Comparison of ENCODE assay signal across 8 cellular contexts in genomic region chr2:241540766-241541561, GRCh38. TPM values are rescaled to one million over a fixed set of nuclear protein-coding genes. Genes with fewer than 3 reads are reported as not detected.
DNase-seq lines count a peak whose midpoint lies in the region; ATAC-seq and TF ChIP-seq lines count a peak whose summit lies in the region.

No MANE protein-coding gene starts in this region.

- no peak for TF ChIP-seq CTCF in endothelial cell (IDR thresholded peaks at IDR 0.05; ENCODE audit: unreplicated experiment)

- peaks cover 3% of the 10 kb centered on the region for H3K4me1 Mint-ChIP-seq in endothelial cell (ENCODE audit: unreplicated experiment)

- peak overlapping the region; percentile 57 for H3K27ac Mint-ChIP-seq in endothelial cell (ENCODE audit: unreplicated experiment)

- DNase-seq in COLO829 (ENCODE audit: low spot score): peak; percentile 96
- peak; percentile 60 to 62 for DNase-seq in NCI-H1930 (lab: John Stamatoyannopoulos, UW)
- peak; percentile 56 for DNase-seq in activated CD8-positive, alpha-beta memory T cell treated with anti-CD3 and anti-CD28 coated beads, Interleukin-2, amount 50 U/mL, for 4 hours
- peak; percentile 73 for DNase-seq in endothelial cell (ENCODE audit: low spot score)
- DNase-seq in mucosa of gallbladder (ENCODE audit: low spot score): peak; percentile 66
- DNase-seq in stimulated activated CD8-positive, alpha-beta memory T cell treated with anti-CD3 and anti-CD28 coated beads, Interleukin-4, amount 100 ng/mL, for 4 hours (ENCODE audit: low read depth in 2 of 2, low spot score in 1 of 2): peak; percentile 17 to 21
- DNase-seq in cerebellar cortex (ENCODE audit: low spot score): no peak

- no peaks in the 10 kb centered on the region for H3K36me3 Mint-ChIP-seq in endothelial cell (ENCODE audit: low read depth, unreplicated experiment)

- no peak for ATAC-seq in HG03139 (IDR thresholded peaks at IDR 0.05; ENCODE audit: unreplicated experiment)

- H3K9me3 Mint-ChIP-seq in endothelial cell (ENCODE audit: unreplicated experiment): no peaks in the 10 kb centered on the region

- H3K27me3 Mint-ChIP-seq in endothelial cell (ENCODE audit: unreplicated experiment): peaks cover 7% of the 10 kb centered on the region

- peak overlapping the region; percentile 82 for H3K4me3 Mint-ChIP-seq in endothelial cell (ENCODE audit: unreplicated experiment)

RNA-seq across cellular contexts. Expression of gene BOK, which starts 17.6 kb away (rescaled TPM):
- total RNA-seq in endothelial cell (ENCODE audit: unreplicated experiment) (110 TPM), mucosa of gallbladder (76.8 TPM)

RNA-seq across cellular contexts. Expression of gene STK25, which starts 32.6 kb away (rescaled TPM):
- total RNA-seq in endothelial cell (ENCODE audit: unreplicated experiment) (296 TPM), mucosa of gallbladder (158 TPM)
